Comparison of ENCODE assay signal across 1 cellular context in the genomic region with DNA sequence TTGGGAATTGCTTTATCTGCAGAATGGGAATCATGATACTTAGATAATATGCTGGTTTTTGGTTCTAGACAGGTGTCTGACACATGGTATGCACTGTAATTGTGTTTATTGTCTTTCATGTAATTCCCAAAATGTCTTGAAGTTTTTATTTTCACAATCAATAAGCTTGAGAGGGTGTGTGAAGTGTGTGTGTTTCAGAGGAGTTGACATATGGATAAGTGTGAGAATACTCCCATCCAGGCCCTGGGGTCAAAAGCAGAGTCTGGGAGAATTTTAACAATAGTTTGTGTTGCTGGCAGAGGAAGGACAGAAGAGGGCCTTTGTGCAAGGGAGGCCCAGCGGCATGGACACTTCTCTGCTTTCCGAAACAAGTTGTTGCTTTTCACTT.
TF ChIP-seq lines count a peak whose summit lies in the region.

No MANE protein-coding gene starts in this region.

TF ChIP-seq in WTC11, 78 proteins besides CTCF, POLR2A, EP300 and RAD21 (continued from another document):
- TF ChIP-seq NFATC4 (CRISPR knock-in tag; IDR thresholded peaks at IDR 0.05) = no peak
- TF ChIP-seq MLX (CRISPR knock-in tag; IDR thresholded peaks at IDR 0.05) = no peak
- no peak for TF ChIP-seq HMGXB4 (CRISPR knock-in tag; IDR thresholded peaks at IDR 0.05)
- TF ChIP-seq, protein P1, sequence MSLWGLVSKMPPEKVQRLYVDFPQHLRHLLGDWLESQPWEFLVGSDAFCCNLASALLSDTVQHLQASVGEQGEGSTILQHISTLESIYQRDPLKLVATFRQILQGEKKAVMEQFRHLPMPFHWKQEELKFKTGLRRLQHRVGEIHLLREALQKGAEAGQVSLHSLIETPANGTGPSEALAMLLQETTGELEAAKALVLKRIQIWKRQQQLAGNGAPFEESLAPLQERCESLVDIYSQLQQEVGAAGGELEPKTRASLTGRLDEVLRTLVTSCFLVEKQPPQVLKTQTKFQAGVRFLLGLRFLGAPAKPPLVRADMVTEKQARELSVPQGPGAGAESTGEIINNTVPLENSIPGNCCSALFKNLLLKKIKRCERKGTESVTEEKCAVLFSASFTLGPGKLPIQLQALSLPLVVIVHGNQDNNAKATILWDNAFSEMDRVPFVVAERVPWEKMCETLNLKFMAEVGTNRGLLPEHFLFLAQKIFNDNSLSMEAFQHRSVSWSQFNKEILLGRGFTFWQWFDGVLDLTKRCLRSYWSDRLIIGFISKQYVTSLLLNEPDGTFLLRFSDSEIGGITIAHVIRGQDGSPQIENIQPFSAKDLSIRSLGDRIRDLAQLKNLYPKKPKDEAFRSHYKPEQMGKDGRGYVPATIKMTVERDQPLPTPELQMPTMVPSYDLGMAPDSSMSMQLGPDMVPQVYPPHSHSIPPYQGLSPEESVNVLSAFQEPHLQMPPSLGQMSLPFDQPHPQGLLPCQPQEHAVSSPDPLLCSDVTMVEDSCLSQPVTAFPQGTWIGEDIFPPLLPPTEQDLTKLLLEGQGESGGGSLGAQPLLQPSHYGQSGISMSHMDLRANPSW (CRISPR knock-in tag; conservative IDR thresholded peaks at IDR 0.05; ENCODE audit: low read depth) = no peak
- TF ChIP-seq OVOL2 (CRISPR knock-in tag; IDR thresholded peaks at IDR 0.05; ENCODE audit: borderline replicate concordance) = no peak
- TF ChIP-seq, protein P2, sequence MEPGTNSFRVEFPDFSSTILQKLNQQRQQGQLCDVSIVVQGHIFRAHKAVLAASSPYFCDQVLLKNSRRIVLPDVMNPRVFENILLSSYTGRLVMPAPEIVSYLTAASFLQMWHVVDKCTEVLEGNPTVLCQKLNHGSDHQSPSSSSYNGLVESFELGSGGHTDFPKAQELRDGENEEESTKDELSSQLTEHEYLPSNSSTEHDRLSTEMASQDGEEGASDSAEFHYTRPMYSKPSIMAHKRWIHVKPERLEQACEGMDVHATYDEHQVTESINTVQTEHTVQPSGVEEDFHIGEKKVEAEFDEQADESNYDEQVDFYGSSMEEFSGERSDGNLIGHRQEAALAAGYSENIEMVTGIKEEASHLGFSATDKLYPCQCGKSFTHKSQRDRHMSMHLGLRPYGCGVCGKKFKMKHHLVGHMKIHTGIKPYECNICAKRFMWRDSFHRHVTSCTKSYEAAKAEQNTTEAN (CRISPR knock-in tag; IDR thresholded peaks at IDR 0.05) = no peak
- TF ChIP-seq MXD4 (CRISPR knock-in tag; IDR thresholded peaks at IDR 0.05; ENCODE audit: borderline replicate concordance) = no peak
- no peak for TF ChIP-seq MAX (CRISPR knock-in tag; IDR thresholded peaks at IDR 0.05)
- TF ChIP-seq, protein P3, sequence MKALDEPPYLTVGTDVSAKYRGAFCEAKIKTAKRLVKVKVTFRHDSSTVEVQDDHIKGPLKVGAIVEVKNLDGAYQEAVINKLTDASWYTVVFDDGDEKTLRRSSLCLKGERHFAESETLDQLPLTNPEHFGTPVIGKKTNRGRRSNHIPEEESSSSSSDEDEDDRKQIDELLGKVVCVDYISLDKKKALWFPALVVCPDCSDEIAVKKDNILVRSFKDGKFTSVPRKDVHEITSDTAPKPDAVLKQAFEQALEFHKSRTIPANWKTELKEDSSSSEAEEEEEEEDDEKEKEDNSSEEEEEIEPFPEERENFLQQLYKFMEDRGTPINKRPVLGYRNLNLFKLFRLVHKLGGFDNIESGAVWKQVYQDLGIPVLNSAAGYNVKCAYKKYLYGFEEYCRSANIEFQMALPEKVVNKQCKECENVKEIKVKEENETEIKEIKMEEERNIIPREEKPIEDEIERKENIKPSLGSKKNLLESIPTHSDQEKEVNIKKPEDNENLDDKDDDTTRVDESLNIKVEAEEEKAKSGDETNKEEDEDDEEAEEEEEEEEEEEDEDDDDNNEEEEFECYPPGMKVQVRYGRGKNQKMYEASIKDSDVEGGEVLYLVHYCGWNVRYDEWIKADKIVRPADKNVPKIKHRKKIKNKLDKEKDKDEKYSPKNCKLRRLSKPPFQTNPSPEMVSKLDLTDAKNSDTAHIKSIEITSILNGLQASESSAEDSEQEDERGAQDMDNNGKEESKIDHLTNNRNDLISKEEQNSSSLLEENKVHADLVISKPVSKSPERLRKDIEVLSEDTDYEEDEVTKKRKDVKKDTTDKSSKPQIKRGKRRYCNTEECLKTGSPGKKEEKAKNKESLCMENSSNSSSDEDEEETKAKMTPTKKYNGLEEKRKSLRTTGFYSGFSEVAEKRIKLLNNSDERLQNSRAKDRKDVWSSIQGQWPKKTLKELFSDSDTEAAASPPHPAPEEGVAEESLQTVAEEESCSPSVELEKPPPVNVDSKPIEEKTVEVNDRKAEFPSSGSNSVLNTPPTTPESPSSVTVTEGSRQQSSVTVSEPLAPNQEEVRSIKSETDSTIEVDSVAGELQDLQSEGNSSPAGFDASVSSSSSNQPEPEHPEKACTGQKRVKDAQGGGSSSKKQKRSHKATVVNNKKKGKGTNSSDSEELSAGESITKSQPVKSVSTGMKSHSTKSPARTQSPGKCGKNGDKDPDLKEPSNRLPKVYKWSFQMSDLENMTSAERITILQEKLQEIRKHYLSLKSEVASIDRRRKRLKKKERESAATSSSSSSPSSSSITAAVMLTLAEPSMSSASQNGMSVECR (CRISPR knock-in tag; IDR thresholded peaks at IDR 0.05; ENCODE audit: borderline replicate concordance) = no peak
- TF ChIP-seq NFE2L1 (CRISPR knock-in tag; IDR thresholded peaks at IDR 0.05) = no peak
- no peak for TF ChIP-seq KAT7 (CRISPR knock-in tag; IDR thresholded peaks at IDR 0.05; ENCODE audit: borderline replicate concordance)
- TF ChIP-seq CREM (CRISPR knock-in tag; IDR thresholded peaks at IDR 0.05) = no peak
